1 cellular context compared by ENCODE assay signal in the genomic region with DNA sequence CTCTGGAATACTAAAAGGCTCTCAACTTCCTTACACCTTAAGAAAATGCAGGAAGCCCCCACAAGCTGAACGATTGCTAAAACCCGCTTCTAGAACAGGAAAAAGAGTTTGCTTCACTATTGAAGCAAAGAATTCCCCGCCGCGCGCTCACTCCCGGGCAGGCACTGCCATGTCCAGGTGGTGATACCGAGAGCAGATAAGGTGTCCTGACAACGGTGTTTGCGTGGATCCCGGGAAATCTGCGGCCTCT.
TF ChIP-seq lines count a peak whose summit lies in the region.

No MANE protein-coding gene starts in this region.

TF ChIP-seq in H1, 55 proteins besides CTCF, POLR2A, EP300 and RAD21:
- TF ChIP-seq, protein P1, sequence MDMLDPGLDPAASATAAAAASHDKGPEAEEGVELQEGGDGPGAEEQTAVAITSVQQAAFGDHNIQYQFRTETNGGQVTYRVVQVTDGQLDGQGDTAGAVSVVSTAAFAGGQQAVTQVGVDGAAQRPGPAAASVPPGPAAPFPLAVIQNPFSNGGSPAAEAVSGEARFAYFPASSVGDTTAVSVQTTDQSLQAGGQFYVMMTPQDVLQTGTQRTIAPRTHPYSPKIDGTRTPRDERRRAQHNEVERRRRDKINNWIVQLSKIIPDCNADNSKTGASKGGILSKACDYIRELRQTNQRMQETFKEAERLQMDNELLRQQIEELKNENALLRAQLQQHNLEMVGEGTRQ (IDR thresholded peaks at IDR 0.05; ENCODE audit: low read length), result no peak
- no peak for TF ChIP-seq EZH2 (IDR thresholded peaks at IDR 0.05; ENCODE audit: low read depth, low read length, severe bottlenecking)
- no peak for TF ChIP-seq BACH1 (IDR thresholded peaks at IDR 0.05; ENCODE audit: low read length)
- TF ChIP-seq JUN (IDR thresholded peaks at IDR 0.05; ENCODE audit: low read depth, low read length), result no peak
- no peak for TF ChIP-seq BCL11A (IDR thresholded peaks at IDR 0.05; ENCODE audit: low read depth in 2 of 2, low read length in 2 of 2)
- no peak for TF ChIP-seq SIN3A (conservative IDR thresholded peaks at IDR 0.05 in 1 of 2, IDR thresholded peaks at IDR 0.05 in 1 of 2; ENCODE audit: low read depth in 1 of 2, low read length in 2 of 2)
- TF ChIP-seq ZNF274 (IDR thresholded peaks at IDR 0.05; ENCODE audit: borderline replicate concordance, extremely low read depth, low read length), result no peak
- no peak for TF ChIP-seq KDM5A (IDR thresholded peaks at IDR 0.05; ENCODE audit: low read length)
- TF ChIP-seq GABPA (IDR thresholded peaks at IDR 0.05; ENCODE audit: borderline replicate concordance, insufficient read depth, low read length), result no peak
- no peak for TF ChIP-seq NRF1 (IDR thresholded peaks at IDR 0.05; ENCODE audit: low read depth, low read length)
- no peak for TF ChIP-seq CBX5 (IDR thresholded peaks at IDR 0.05; ENCODE audit: low read depth, low read length)
- no peak for TF ChIP-seq RXRA (IDR thresholded peaks at IDR 0.05; ENCODE audit: insufficient read depth, low read depth, low read length)
- no peak for TF ChIP-seq YY1 (IDR thresholded peaks at IDR 0.05; ENCODE audit: low read depth, low read length)
